Comparison of ENCODE assay signal across 29 cellular contexts in the genomic region with DNA sequence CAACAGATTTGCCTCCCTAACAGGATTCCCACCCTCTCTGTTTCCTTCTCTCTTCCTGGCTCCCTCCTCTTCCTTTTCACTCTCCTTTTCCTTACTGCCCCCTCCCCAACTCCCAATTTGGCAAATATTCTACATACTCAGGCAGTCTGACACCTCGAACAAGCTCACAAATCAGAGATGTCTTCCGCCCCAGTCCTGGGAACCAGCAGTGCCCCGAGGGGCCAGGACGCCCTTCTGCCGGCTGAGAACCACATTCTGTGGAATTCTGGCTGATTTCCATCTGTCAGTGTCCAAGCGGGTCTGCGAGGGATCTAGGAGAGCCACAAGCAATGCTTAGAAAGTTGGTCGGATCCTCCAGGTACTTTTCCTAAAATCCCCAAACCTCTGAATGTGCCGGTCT.
"Had no signal": no experiment of that assay in that cellular context is flagged by ENCODE, and none has a peak within 500 bp of the region (broad histone marks: within the 10 kb centered on the region; RNA-seq: fewer than 3 reads in every experiment).

No MANE protein-coding gene starts in this region.

- H3K4me1 ChIP-seq: Peyer's patch, SJSA1 had no signal

- H3K4me2 ChIP-seq: KMS-11, SK-N-SH had no signal

- H3K4me1 Mint-ChIP-seq: activated CD4-positive, alpha-beta T cell treated with anti-CD3 and anti-CD28 coated beads for 36 hours; activated CD4-positive, alpha-beta T cell treated with anti-CD3 and anti-CD28 coated beads, Interleukin-2, amount 10 ng/mL, durations not matched to agents 7 days and 5 days; activated naive CD4-positive, alpha-beta T cell treated with anti-CD3 and anti-CD28 coated beads, Interleukin-2, amount 10 ng/mL, durations not matched to agents 7 days and 5 days; activated naive CD8-positive, alpha-beta T cell treated with anti-CD3 and anti-CD28 coated beads, Interleukin-2, amount 50 U/mL, for 24 hours had no signal

- H3K4me3 ChIP-seq: Peyer's patch, SJSA1 had no signal

- H3K9me3 Mint-ChIP-seq: activated CD4-positive, alpha-beta T cell treated with anti-CD3 and anti-CD28 coated beads, Interleukin-2, amount 10 ng/mL, durations not matched to agents 7 days and 5 days; activated naive CD4-positive, alpha-beta T cell treated with anti-CD3 and anti-CD28 coated beads, Interleukin-2, amount 10 ng/mL, durations not matched to agents 7 days and 5 days; activated naive CD8-positive, alpha-beta T cell treated with anti-CD3 and anti-CD28 coated beads, Interleukin-2, amount 50 U/mL, for 24 hours; activated T-helper 2 cell treated with anti-CD3 and anti-CD28 coated beads, Interferon-gamma antibody, Interleukin-2, Interleukin-4, amounts not matched to agents 10 μg/mL and 5 μg/mL and 100 μg/mL, durations not matched to agents 14 hours and 24 hours and 36 hours; T-helper 1 cell treated with Interleukin-12 subunit alpha and Interleukin-12 subunit beta and Interleukin-4 antibody, amounts not matched to agents 30 μg/mL and 1 μg/mL, for 36 hours; T-helper 2 cell treated with Interferon-gamma antibody and Interleukin-4, amounts not matched to agents 5 μg/mL and 100 μg/mL, for 36 hours had no signal

- H3K27ac Mint-ChIP-seq: activated CD4-positive, alpha-beta T cell treated with anti-CD3 and anti-CD28 coated beads for 36 hours; activated CD4-positive, alpha-beta T cell treated with anti-CD3 and anti-CD28 coated beads, Interleukin-2, amount 10 ng/mL, durations not matched to agents 7 days and 5 days; activated CD8-positive, alpha-beta T cell treated with anti-CD3 and anti-CD28 coated beads, Interleukin-2, amount 10 ng/mL, durations not matched to agents 7 days and 5 days; activated naive CD4-positive, alpha-beta T cell treated with anti-CD3 and anti-CD28 coated beads, Interleukin-2, amount 10 ng/mL, durations not matched to agents 7 days and 5 days; activated naive CD8-positive, alpha-beta T cell; activated naive CD8-positive, alpha-beta T cell treated with anti-CD3 and anti-CD28 coated beads, Interleukin-2, amount 50 U/mL, for 24 hours; activated T-cell treated with anti-CD3 and anti-CD28 coated beads, Interleukin-2, amount 50 U/mL, for 24 hours; activated T-helper 2 cell treated with anti-CD3 and anti-CD28 coated beads, Interferon-gamma antibody, Interleukin-2, Interleukin-4, amounts not matched to agents 10 μg/mL and 5 μg/mL and 100 μg/mL, durations not matched to agents 14 hours and 24 hours and 36 hours; T-helper 1 cell treated with Interleukin-12 subunit alpha and Interleukin-12 subunit beta and Interleukin-4 antibody, amounts not matched to agents 30 μg/mL and 1 μg/mL, for 36 hours; T-helper 2 cell treated with Interferon-gamma antibody and Interleukin-4, amounts not matched to agents 5 μg/mL and 100 μg/mL, for 36 hours had no signal

- H3K9me3 ChIP-seq: Peyer's patch, SJSA1, SK-N-SH had no signal

- H3K4me3 Mint-ChIP-seq: activated CD4-positive, alpha-beta T cell treated with anti-CD3 and anti-CD28 coated beads for 36 hours; activated CD4-positive, alpha-beta T cell treated with anti-CD3 and anti-CD28 coated beads, Interleukin-2, amount 10 ng/mL, durations not matched to agents 7 days and 5 days; activated CD8-positive, alpha-beta T cell treated with anti-CD3 and anti-CD28 coated beads, Interleukin-2, amount 10 ng/mL, durations not matched to agents 7 days and 5 days; activated naive CD4-positive, alpha-beta T cell treated with anti-CD3 and anti-CD28 coated beads, Interleukin-2, amount 10 ng/mL, durations not matched to agents 7 days and 5 days; activated naive CD8-positive, alpha-beta T cell; activated naive CD8-positive, alpha-beta T cell treated with anti-CD3 and anti-CD28 coated beads, Interleukin-2, amount 50 U/mL, for 24 hours; activated T-cell treated with anti-CD3 and anti-CD28 coated beads, Interleukin-2, amount 50 U/mL, for 24 hours; T-helper 1 cell treated with Interleukin-12 subunit alpha and Interleukin-12 subunit beta and Interleukin-4 antibody, amounts not matched to agents 30 μg/mL and 1 μg/mL, for 36 hours; T-helper 2 cell treated with Interferon-gamma antibody and Interleukin-4, amounts not matched to agents 5 μg/mL and 100 μg/mL, for 36 hours had no signal

- H3K27ac ChIP-seq: brain microvascular endothelial cell, KMS-11, Peyer's patch, SJSA1 had no signal

- H3K27me3 ChIP-seq: brain microvascular endothelial cell, Peyer's patch, SJSA1 had no signal

- H3K36me3 Mint-ChIP-seq: activated naive CD4-positive, alpha-beta T cell treated with anti-CD3 and anti-CD28 coated beads, Interleukin-2, amount 10 ng/mL, durations not matched to agents 7 days and 5 days; activated naive CD8-positive, alpha-beta T cell had no signal

- H3K36me3 ChIP-seq: brain microvascular endothelial cell, Peyer's patch, SJSA1 had no signal

- DNase-seq: activated CD4-positive, alpha-beta T cell treated with anti-CD3 and anti-CD28 coated beads for 36 hours; activated CD4-positive, alpha-beta T cell treated with anti-CD3 and anti-CD28 coated beads, Interleukin-2, amount 10 ng/mL, durations not matched to agents 7 days and 5 days; activated CD4-positive, alpha-beta T cell treated with anti-CD3 and anti-CD28 coated beads, Interleukin-2, amount 50 U/mL, for 48 hours; activated CD8-positive, alpha-beta T cell treated with anti-CD3 and anti-CD28 coated beads, Interleukin-2, amount 10 ng/mL, durations not matched to agents 7 days and 5 days; activated naive CD4-positive, alpha-beta T cell treated with anti-CD3 and anti-CD28 coated beads, Interleukin-2, amount 10 ng/mL, durations not matched to agents 7 days and 5 days; activated naive CD8-positive, alpha-beta T cell treated with anti-CD3 and anti-CD28 coated beads, Interleukin-2, amount 50 U/mL, for 24 hours; activated T-cell treated with anti-CD3 and anti-CD28 coated beads, Interleukin-2, amount 50 U/mL, for 24 hours; brain microvascular endothelial cell; central memory CD4-positive, alpha-beta T cell; NCI-H1092 treated with DMSO at 0.1 percent for 48 hours; NCI-H146; NCI-H187; NCI-H2029 treated with DMSO at 0.1 percent for 48 hours; NCI-H2107; NCI-H2171; NCI-H510A; NCI-H526 treated with DMSO at 0.1 percent for 48 hours; NCI-H774; PC-3; Peyer's patch; RPMI8226; SHP77 treated with DMSO at 0.1 percent for 48 hours; SK-N-SH had no signal

- H3K9ac ChIP-seq: KMS-11, SK-N-SH had no signal

- H3K9me2 ChIP-seq: SK-N-SH had no signal
